ENCODE assay signal across 9 cellular contexts in genomic region chr7:45021604-45022296, GRCh38. TPM values are rescaled to one million over a fixed set of nuclear protein-coding genes. Genes with fewer than 3 reads are reported as not detected.
A peak's percentile ranks its signal among the peaks of the same experiment; 100 is the strongest.
DNase-seq lines count a peak whose midpoint lies in the region; ATAC-seq and TF ChIP-seq lines count a peak whose summit lies in the region.
"Had no signal": no experiment of that assay in that cellular context is flagged by ENCODE, and none has a peak within 500 bp of the region (broad histone marks: within the 10 kb centered on the region; RNA-seq: fewer than 3 reads in every experiment).

No MANE protein-coding gene starts in this region.

- TF ChIP-seq POLR2A in body of pancreas (IDR thresholded peaks at IDR 0.05) = no peak

- 74 to 93% methylated on average over 3 of the region's 3 CpGs for WGBS in body of pancreas, 2 donors

- peaks cover 7% of the 10 kb centered on the region for H3K9me3 ChIP-seq in A673 (ENCODE audit: low read depth, low read length, poor library complexity, severe bottlenecking)
- H3K9me3 ChIP-seq in body of pancreas = no peaks in the 10 kb centered on the region

- peak; percentile 30 for DNase-seq in A673 (ENCODE audit: low spot score)
- peak; percentile 38 for DNase-seq in HK-2 (ENCODE audit: unreplicated experiment)
- DNase-seq in astrocyte of the hippocampus (ENCODE audit: low read depth, low spot score) = peak; percentile 46
- no peak for DNase-seq in stimulated activated naive CD8-positive, alpha-beta T cell treated with anti-CD3 and anti-CD28 coated beads, Interleukin-15, Interleukin-2, amounts not matched to agents 100 U/mL and 50 U/mL, for 24 hours
- no peak for DNase-seq in body of pancreas
- no peak for DNase-seq in NCI-H1417 treated with DMSO at 0.1 percent for 48 hours (lab: John Stamatoyannopoulos, UW)
- no peak for DNase-seq in NCI-H1092 (lab: John Stamatoyannopoulos, UW)

- H3K27ac ChIP-seq in A673 (ENCODE audit: low read depth, low read length, poor library complexity, severe bottlenecking) = no peak overlapping the region
- no peak overlapping the region for H3K27ac ChIP-seq in body of pancreas
- H3K27ac ChIP-seq: parathyroid adenoma had no signal

- BruUV-seq in A673 (replicated peaks; lab: Mats Ljungman, UMichigan) = no TSS peak

- CTCF ChIA-PET in A673 (lab: Charles Lee) = no interaction called here

- peak; percentile 73 for ATAC-seq in GM19043 (IDR thresholded peaks at IDR 0.05; ENCODE audit: low read depth, unreplicated experiment)
- ATAC-seq in stimulated activated naive CD8-positive, alpha-beta T cell treated with anti-CD3 and anti-CD28 coated beads, Interleukin-15, Interleukin-2, amounts not matched to agents 100 U/mL and 50 U/mL, for 24 hours = peak; percentile 88
- no peak for ATAC-seq in body of pancreas

- no peak for TF ChIP-seq CTCF in A673 (conservative IDR thresholded peaks at IDR 0.05; ENCODE audit: low read depth, low read length)
- no peak for TF ChIP-seq CTCF in body of pancreas (IDR thresholded peaks at IDR 0.05)

- POLR2A ChIA-PET in A673 (lab: Charles Lee; ENCODE audit: low non-redundant PET) = no interaction called here

- intact Hi-C loops in A673 (cut with micrococcal nuclease; ENCODE audit: unreplicated experiment) = no loop called here
- intact Hi-C loops in body of pancreas (cut with DNase I) = no loop called here

- H3K36me3 ChIP-seq in A673 (ENCODE audit: insufficient read depth, low read length, poor library complexity, severe bottlenecking) = peaks cover 1% of the 10 kb centered on the region
- H3K36me3 ChIP-seq in body of pancreas (replicated peaks in 1 of 2; ENCODE audit: insufficient read depth in 1 of 2, low read depth in 2 of 2) = no peaks in the 10 kb centered on the region

- H3K27me3 ChIP-seq in A673 (replicated peaks; ENCODE audit: insufficient read depth, low read depth, low read length, poor library complexity) (no peaks in the 10 kb centered on the region), body of pancreas (no peaks in the 10 kb centered on the region)

- H3K4me3 ChIP-seq in A673 (ENCODE audit: low read depth, low read length, poor library complexity, severe bottlenecking) = no peak overlapping the region
- no peak overlapping the region for H3K4me3 ChIP-seq in body of pancreas

- H3K4me1 ChIP-seq in A673 (ENCODE audit: insufficient read depth, low read length, poor library complexity, severe bottlenecking) (no peaks in the 10 kb centered on the region), body of pancreas (no peaks in the 10 kb centered on the region)

RNA-seq across cellular contexts. Expression of gene CCM2, which starts 21.7 kb away (rescaled TPM):
- total RNA-seq in A673 (2021) (35.2 and 36.0 TPM in 2 replicates), body of pancreas (10 to 100 TPM; 19.4 to 22.3 TPM)

RNA-seq across cellular contexts. Expression of gene MYO1G, which starts 42.9 kb away (rescaled TPM):
- total RNA-seq in A673 (2021) = 0.17 and 0.20 TPM in 2 replicates
- total RNA-seq in body of pancreas = 1 to 10 TPM; 2.3 to 3.3 TPM

Comparison
In these comparisons a context has a peak if more than half of its experiments do, and no peak if none do; other contexts are left out.
1. DNase-seq: peak in A673 (single experiment), HK-2 (single experiment) and astrocyte of the hippocampus (single experiment); none in stimulated activated naive CD8-positive, alpha-beta T cell treated with anti-CD3 and anti-CD28 coated beads, Interleukin-15, Interleukin-2, amounts not matched to agents 100 U/mL and 50 U/mL, for 24 hours (single experiment), body of pancreas (0 of 4), NCI-H1417 treated with DMSO at 0.1 percent for 48 hours (single experiment) and NCI-H1092 (single experiment).